8 cellular contexts compared by ENCODE assay signal in genomic region chr14:103679351-103679750, GRCh38. TPM values are rescaled to one million over a fixed set of nuclear protein-coding genes. Genes with fewer than 3 reads are reported as not detected.
A peak's percentile ranks its signal among the peaks of the same experiment; 100 is the strongest.
DNase-seq lines count a peak whose midpoint lies in the region; ATAC-seq and TF ChIP-seq lines count a peak whose summit lies in the region.

No MANE protein-coding gene starts in this region.

- H3K27me3 Mint-ChIP-seq in naive thymus-derived CD4-positive, alpha-beta T cell: no peaks in the 10 kb centered on the region

- no peaks in the 10 kb centered on the region for H3K9me3 ChIP-seq in naive thymus-derived CD4-positive, alpha-beta T cell (ENCODE audit: control insufficient read depth in 2 of 3, low read length in 3 of 3)

- no peak overlapping the region for H3K4me3 ChIP-seq in choroid plexus epithelial cell (ENCODE audit: low read depth, low read length)
- no peak overlapping the region for H3K4me3 ChIP-seq in naive thymus-derived CD4-positive, alpha-beta T cell (ENCODE audit: low read length)

- H3K36me3 Mint-ChIP-seq in naive thymus-derived CD4-positive, alpha-beta T cell: peaks cover 0 to 43% (median 19%) of the 10 kb centered on the region in 5 donors

- POLR2A ChIA-PET in naive thymus-derived CD4-positive, alpha-beta T cell (lab: Charles Lee): no interaction called here

- CTCF ChIA-PET in naive thymus-derived CD4-positive, alpha-beta T cell (lab: Charles Lee): interaction anchor here (0.6 to 1.5 kb wide), 4 partner anchors 8 to 110 kb away, joined by 3 to 4 read pairs (median 3); no protein-coding TSS in a partner anchor

- H3K27ac Mint-ChIP-seq in naive thymus-derived CD4-positive, alpha-beta T cell: peak overlapping the region in 4 of 9 donors; percentile 42 to 68 (median 56)

- H3K27ac ChIP-seq in naive thymus-derived CD4-positive, alpha-beta T cell (ENCODE audit: low read depth, low read length): no peak overlapping the region

- DNase-seq in NCI-H2107 treated with DMSO at 0.1 percent for 48 hours (lab: John Stamatoyannopoulos, UW; ENCODE audit: unreplicated experiment) (peak; percentile 6), NCI-H2107 (lab: John Stamatoyannopoulos, UW) (no peak), UCSD-AML1 (lab: John Stamatoyannopoulos, UW; ENCODE audit: unreplicated experiment) (peak; percentile 70), choroid plexus epithelial cell (ENCODE audit: low read depth) (peak; percentile 47), middle frontal gyrus (ENCODE audit: extremely low spot score, low spot score) (no peak), LoVo (ENCODE audit: low spot score) (no peak)
- peak in 7 of 9 donors; percentile 11 to 52 (median 38) for DNase-seq in naive thymus-derived CD4-positive, alpha-beta T cell

- no peaks in the 10 kb centered on the region for H3K9me3 Mint-ChIP-seq in naive thymus-derived CD4-positive, alpha-beta T cell

- no peak overlapping the region for H3K4me3 Mint-ChIP-seq in naive thymus-derived CD4-positive, alpha-beta T cell

- H3K4me1 ChIP-seq in naive thymus-derived CD4-positive, alpha-beta T cell (ENCODE audit: control insufficient read depth in 2 of 2, insufficient read depth in 2 of 2, low read length in 2 of 2): no peaks in the 10 kb centered on the region

- ATAC-seq in HG03342 (IDR thresholded peaks at IDR 0.05; ENCODE audit: unreplicated experiment): peak; percentile 81
- peak; percentile 92 for ATAC-seq in naive thymus-derived CD4-positive, alpha-beta T cell

- H3K27me3 ChIP-seq in naive thymus-derived CD4-positive, alpha-beta T cell (ENCODE audit: control insufficient read depth in 2 of 2, insufficient read depth in 2 of 2, low read length in 2 of 2): no peaks in the 10 kb centered on the region

- intact Hi-C loops in naive thymus-derived CD4-positive, alpha-beta T cell (cut with micrococcal nuclease): loop anchor here in 1 of 2 donors (1.0 kb wide), 2 partner anchors 72 to 107 kb away; no protein-coding TSS in a partner anchor

- TF ChIP-seq CTCF in choroid plexus epithelial cell (conservative IDR thresholded peaks at IDR 0.05; ENCODE audit: low read depth, low read length): peak; percentile 65

- peaks cover 19 to 97% (median 28%) of the 10 kb centered on the region in 3 experiments for H3K36me3 ChIP-seq in naive thymus-derived CD4-positive, alpha-beta T cell (ENCODE audit: control insufficient read depth in 2 of 3, insufficient read depth in 3 of 3, low read length in 3 of 3)

- H3K4me1 Mint-ChIP-seq in naive thymus-derived CD4-positive, alpha-beta T cell: peaks cover 0 to 6% (median 3%) of the 10 kb centered on the region in 7 donors

RNA-seq across cellular contexts. Expression of gene XRCC3, which starts 35.9 kb away (rescaled TPM):
- 10 to 100 TPM in 4 of 5 experiments, 1 to 10 TPM in 1; 9.3 to 38.9 (median 15.9) TPM for total RNA-seq in naive thymus-derived CD4-positive, alpha-beta T cell
- polyA plus RNA-seq in naive thymus-derived CD4-positive, alpha-beta T cell: 1 to 10 TPM; 5.1 to 5.7 TPM

RNA-seq across cellular contexts. Expression of gene ZFYVE21, which starts 36.3 kb away (rescaled TPM):
- 10 to 100 TPM in 4 of 5 experiments, 1 to 10 TPM in 1; 5.8 to 19.0 (median 16.8) TPM for total RNA-seq in naive thymus-derived CD4-positive, alpha-beta T cell
- polyA plus RNA-seq in naive thymus-derived CD4-positive, alpha-beta T cell: 10 to 100 TPM in 1 of 2 donors, 1 to 10 TPM in 1; 8.9 to 15.6 TPM

RNA-seq across cellular contexts. Expression of gene KLC1, which starts 50.3 kb away (rescaled TPM):
- 100 to 1,000 TPM; 150 to 268 (median 174) TPM for total RNA-seq in naive thymus-derived CD4-positive, alpha-beta T cell
- 10 to 100 TPM; 65.5 to 75.8 TPM for polyA plus RNA-seq in naive thymus-derived CD4-positive, alpha-beta T cell

Comparison
In these comparisons a context has a peak if more than half of its experiments do, and no peak if none do; other contexts are left out.
1. DNase-seq: peak in NCI-H2107 treated with DMSO at 0.1 percent for 48 hours (single experiment), UCSD-AML1 (single experiment), choroid plexus epithelial cell (single experiment) and naive thymus-derived CD4-positive, alpha-beta T cell (7 of 9); none in NCI-H2107 (single experiment), middle frontal gyrus (single experiment) and LoVo (single experiment).